8 cellular contexts compared by ENCODE assay signal in genomic region chr6:84422380-84422968, GRCh38.
DNase-seq lines count a peak whose midpoint lies in the region; ATAC-seq and TF ChIP-seq lines count a peak whose summit lies in the region.

No MANE protein-coding gene starts in this region.

- H3K4me3 ChIP-seq in GM12865 (ENCODE audit: low read depth, low read length) (no peak overlapping the region), cardiac fibroblast (replicated peaks in 1 of 2; ENCODE audit: low read depth in 2 of 2, low read length in 2 of 2) (no peak overlapping the region), left lung (no peak overlapping the region)

- no peaks in the 10 kb centered on the region for H3K4me1 ChIP-seq in left lung

- H3K9me3 ChIP-seq in left lung, result no peaks in the 10 kb centered on the region

- DNase-seq in GM12865 (ENCODE audit: low read depth) (peak; percentile 32), H4 (ENCODE audit: low spot score) (peak; percentile 14), NCI-H2227 treated with DMSO at 0.1 percent for 48 hours (lab: John Stamatoyannopoulos, UW) (peak; percentile 67), cardiac fibroblast (ENCODE audit: low read depth in 2 of 2) (peak; percentile 78 to 85), left lung (peak in 1 of 2 donors; percentile 54), NCI-H2196 (lab: John Stamatoyannopoulos, UW; ENCODE audit: unreplicated experiment) (no peak), NCI-H2107 treated with DMSO at 0.1 percent for 48 hours (lab: John Stamatoyannopoulos, UW; ENCODE audit: unreplicated experiment) (no peak)

- H3K36me3 ChIP-seq in left lung, result no peaks in the 10 kb centered on the region

- ATAC-seq in left lung, result peak; percentile 93
- ATAC-seq in HG03039 (IDR thresholded peaks at IDR 0.05; ENCODE audit: unreplicated experiment), result no peak

- H3K27me3 ChIP-seq in left lung, result peaks cover 6 to 42% of the 10 kb centered on the region in 2 donors

- H3K27ac ChIP-seq in left lung, result no peak overlapping the region

- intact Hi-C loops in left lung (cut with DNase I), result no loop called here

- TF ChIP-seq CTCF in GM12865 (IDR thresholded peaks at IDR 0.05; ENCODE audit: insufficient read depth, low read depth, low read length, missing control alignments), result peak; percentile 61
- peak; percentile 94 for TF ChIP-seq CTCF in cardiac fibroblast (IDR thresholded peaks at IDR 0.05; ENCODE audit: low read depth, low read length)
- TF ChIP-seq CTCF in left lung (IDR thresholded peaks at IDR 0.05), result peak in 1 of 2 donors; percentile 42

Comparison
In these comparisons a context has a peak if more than half of its experiments do, and no peak if none do; other contexts are left out.
1. DNase-seq: peak in GM12865 (single experiment), H4 (single experiment), NCI-H2227 treated with DMSO at 0.1 percent for 48 hours (single experiment) and cardiac fibroblast (2 of 2); none in NCI-H2196 (single experiment) and NCI-H2107 treated with DMSO at 0.1 percent for 48 hours (single experiment).